ENCODE assay signal across 14 cellular contexts in genomic region chr15:68188647-68189046, GRCh38. TPM values are rescaled to one million over a fixed set of nuclear protein-coding genes. Genes with fewer than 3 reads are reported as not detected.
DNase-seq lines count a peak whose midpoint lies in the region; ATAC-seq, FAIRE-seq and TF ChIP-seq lines count a peak whose summit lies in the region.
"Had no signal": no experiment of that assay in that cellular context is flagged by ENCODE, and none has a peak within 500 bp of the region (broad histone marks: within the 10 kb centered on the region; RNA-seq: fewer than 3 reads in every experiment).

No MANE protein-coding gene starts in this region.

- CTCF ChIA-PET in A549 (lab: Yijun Ruan, JAX): interaction anchor here (0.5 kb wide), 1 partner anchor 286 kb away, joined by 3 read pairs; no protein-coding TSS in a partner anchor

- DNase-seq in A549 (ENCODE audit: low read depth in 1 of 2, low spot score in 1 of 2) (no peak), sigmoid colon (no peak), NCI-H524 treated with DMSO at 0.1 percent for 48 hours (lab: John Stamatoyannopoulos, UW) (no peak), NOMO-1 (lab: John Stamatoyannopoulos, UW; ENCODE audit: unreplicated experiment in 2 of 2) (no peak)
- no peak for DNase-seq in stimulated activated CD4-positive, alpha-beta T cell treated with anti-CD3 and anti-CD28 coated beads, Interleukin-4, amount 100 ng/mL, for 4 hours
- DNase-seq: central memory CD4-positive, alpha-beta T cell; KG1; NCI-H446; ovary; spleen had no signal

- intact Hi-C loops in sigmoid colon (cut with DNase I): no loop called here

- no peak overlapping the region for H3K27ac ChIP-seq in A549
- H3K27ac ChIP-seq in KMS-11: no peak overlapping the region
- peak overlapping the region; percentile 91 for H3K27ac ChIP-seq in cingulate gyrus (ENCODE audit: low read depth, low read length)
- H3K27ac ChIP-seq in sigmoid colon: peak overlapping the region; percentile 76 to 85 (median 78)
- H3K27ac ChIP-seq: spleen had no signal

- no peaks in the 10 kb centered on the region for H3K4me1 ChIP-seq in A549
- peaks cover 41% of the 10 kb centered on the region for H3K4me1 ChIP-seq in KMS-11 (ENCODE audit: low read depth, poor library complexity, severe bottlenecking)
- H3K4me1 ChIP-seq in sigmoid colon: peaks cover 0 to 71% (median 61%) of the 10 kb centered on the region in 4 donors

- no peaks in the 10 kb centered on the region for H3K79me2 ChIP-seq in KMS-11 (ENCODE audit: insufficient read depth, low read depth)

- H3K4me2 ChIP-seq in A549 (no peak overlapping the region), KMS-11 (peak overlapping the region; percentile 37; the same call in 1 of the 2 replicates)

- FAIRE-seq in A549 (lab: Jason Lieb, UNC): peak; percentile 80

- H3K4me3 ChIP-seq in A549 (no peak overlapping the region), KMS-11 (IDR thresholded peaks at IDR 0.05; ENCODE audit: insufficient read depth, low read depth, low read length) (no peak overlapping the region), sigmoid colon (no peak overlapping the region)
- H3K4me3 ChIP-seq: ovary, spleen had no signal

- no peaks in the 10 kb centered on the region; the same call in 1 of the 2 replicates for H3K36me3 ChIP-seq in KMS-11 (ENCODE audit: insufficient read depth)
- H3K36me3 ChIP-seq in sigmoid colon: peaks cover 5 to 33% (median 13%) of the 10 kb centered on the region in 4 donors
- H3K36me3 ChIP-seq: ovary had no signal

- no peak for TF ChIP-seq RAD21 in A549 (conservative IDR thresholded peaks at IDR 0.05 in 1 of 2, IDR thresholded peaks at IDR 0.05 in 1 of 2)

- H2AFZ ChIP-seq in KMS-11 (ENCODE audit: low read depth): no peak overlapping the region

- H3K27me3 ChIP-seq in KMS-11 (ENCODE audit: insufficient read depth, low read depth): no peaks in the 10 kb centered on the region
- H3K27me3 ChIP-seq in sigmoid colon: no peaks in the 10 kb centered on the region
- H3K27me3 ChIP-seq: ovary, spleen had no signal

- H3K9ac ChIP-seq in KMS-11: no peak overlapping the region

- 87% methylated on average over 2 of the region's 2 CpGs for WGBS in A549 (ENCODE audit: missing lambda C conversion rate)
- WGBS in sigmoid colon, 2 donors: 62 to 83% methylated on average over 2 of the region's 2 CpGs

- TF ChIP-seq EP300 in A549 (IDR thresholded peaks at IDR 0.05): no peak
- no peak for TF ChIP-seq EP300 in sigmoid colon (IDR thresholded peaks at IDR 0.05)

- H4K20me1 ChIP-seq in KMS-11 (ENCODE audit: insufficient read depth): no peaks in the 10 kb centered on the region

- TF ChIP-seq CTCF in A549 (IDR thresholded peaks at IDR 0.05) (no peak), KMS-11 (conservative IDR thresholded peaks at IDR 0.05; ENCODE audit: low read depth, low read length) (no peak), sigmoid colon (IDR thresholded peaks at IDR 0.05) (no peak)

- POLR2A ChIA-PET in A549 (lab: Yijun Ruan, JAX): no interaction called here

- TF ChIP-seq POLR2A in A549 (IDR thresholded peaks at IDR 0.05; ENCODE audit: low read length) (no peak), sigmoid colon (IDR thresholded peaks at IDR 0.05) (no peak)

- H3K9me3 ChIP-seq in A549 (no peaks in the 10 kb centered on the region), sigmoid colon (no peaks in the 10 kb centered on the region)
- H3K9me3 ChIP-seq: ovary, spleen had no signal

- ATAC-seq in A549: no peak
- ATAC-seq in GM18517 (IDR thresholded peaks at IDR 0.05; ENCODE audit: unreplicated experiment): no peak
- ATAC-seq: activated naive CD4-positive, alpha-beta T cell treated with anti-CD3 and anti-CD28 coated beads, Interleukin-2, amount 50 U/mL, for 72 hours had no signal

TF ChIP-seq in A549, 52 proteins besides CTCF, POLR2A, EP300 and RAD21:
- no peak for TF ChIP-seq POLR2AphosphoS2 (conservative IDR thresholded peaks at IDR 0.05; ENCODE audit: low read length)
- TF ChIP-seq, protein P1, sequence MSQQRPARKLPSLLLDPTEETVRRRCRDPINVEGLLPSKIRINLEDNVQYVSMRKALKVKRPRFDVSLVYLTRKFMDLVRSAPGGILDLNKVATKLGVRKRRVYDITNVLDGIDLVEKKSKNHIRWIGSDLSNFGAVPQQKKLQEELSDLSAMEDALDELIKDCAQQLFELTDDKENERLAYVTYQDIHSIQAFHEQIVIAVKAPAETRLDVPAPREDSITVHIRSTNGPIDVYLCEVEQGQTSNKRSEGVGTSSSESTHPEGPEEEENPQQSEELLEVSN (IDR thresholded peaks at IDR 0.05; ENCODE audit: borderline replicate concordance, low read depth): no peak
- TF ChIP-seq, protein P2, sequence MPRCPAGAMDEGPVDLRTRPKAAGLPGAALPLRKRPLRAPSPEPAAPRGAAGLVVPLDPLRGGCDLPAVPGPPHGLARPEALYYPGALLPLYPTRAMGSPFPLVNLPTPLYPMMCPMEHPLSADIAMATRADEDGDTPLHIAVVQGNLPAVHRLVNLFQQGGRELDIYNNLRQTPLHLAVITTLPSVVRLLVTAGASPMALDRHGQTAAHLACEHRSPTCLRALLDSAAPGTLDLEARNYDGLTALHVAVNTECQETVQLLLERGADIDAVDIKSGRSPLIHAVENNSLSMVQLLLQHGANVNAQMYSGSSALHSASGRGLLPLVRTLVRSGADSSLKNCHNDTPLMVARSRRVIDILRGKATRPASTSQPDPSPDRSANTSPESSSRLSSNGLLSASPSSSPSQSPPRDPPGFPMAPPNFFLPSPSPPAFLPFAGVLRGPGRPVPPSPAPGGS (IDR thresholded peaks at IDR 0.05): 0 out of 3 replicates have a peak, but pooled peaks have one; percentile 11
TF ChIP-seq in A549: peak in this region for 1.

RNA-seq across cellular contexts. Expression of gene CALML4, which starts 16.5 kb away (rescaled TPM):
- polyA plus RNA-seq in A549 (2011; rRNA removed) (10.4 and 18.2 TPM in 2 replicates), A549 (2017; fragmentation: RNase III; extraction: RNeasy Plus Mini Kit Qiagen cat#74134 plus additional on column Dnase treatment) (11.0 to 13.8 TPM (median 12.1 TPM) in 3 replicates), sigmoid colon (100 to 1,000 TPM; 154 to 309 (median 214) TPM)
- 4.7 and 6.3 TPM in 2 replicates for polyA plus RNA-seq in A549 (2012; cell fraction: cytosol; rRNA removed)
- 16.2 and 20.8 TPM in 2 replicates for polyA plus RNA-seq in A549 (2012; cell fraction: nucleus; rRNA removed)
- polyA minus RNA-seq in A549 (2011; rRNA and poly(A)+ RNA removed): 3.2 and 3.8 TPM in 2 replicates
- 10 to 100 TPM in 1 of 4 donors, 1 to 10 TPM in 3; 3.9 to 10.9 (median 5.4) TPM for total RNA-seq in sigmoid colon

RNA-seq across cellular contexts. Expression of gene CLN6, which starts 40.9 kb away (rescaled TPM):
- polyA plus RNA-seq in A549 (2011; rRNA removed) (47.5 and 58.0 TPM in 2 replicates), A549 (2017; fragmentation: RNase III; extraction: RNeasy Plus Mini Kit Qiagen cat#74134 plus additional on column Dnase treatment) (69.5 to 74.0 TPM (median 69.7 TPM) in 3 replicates), sigmoid colon (10 to 100 TPM in 1 of 3 donors, 1 to 10 TPM in 2; 5.4 to 43.3 (median 7.2) TPM)
- 87.7 and 149 TPM in 2 replicates for polyA plus RNA-seq in A549 (2012; cell fraction: cytosol; rRNA removed)
- polyA plus RNA-seq in A549 (2012; cell fraction: nucleus; rRNA removed): 166 and 173 TPM in 2 replicates
- polyA minus RNA-seq in A549 (2011; rRNA and poly(A)+ RNA removed): 124 and 139 TPM in 2 replicates
- total RNA-seq in sigmoid colon: 10 to 100 TPM in 3 of 4 donors, 1 to 10 TPM in 1; 9.3 to 17.4 (median 12.7) TPM

Comparison
In these comparisons a context has a peak if more than half of its experiments do, and no peak if none do; other contexts are left out.
1. H3K27ac ChIP-seq: peak in cingulate gyrus (single experiment) and sigmoid colon (4 of 4); none in A549 (0 of 2) and KMS-11 (single experiment).
2. RNA of gene CALML4, which starts 16.5 kb away (polyA plus RNA-seq): 154 to 309 TPM in sigmoid colon; 4.7 to 20.8 TPM in A549; every median in the first group is over 4 times any median in the second.